Comparison of ENCODE assay signal across 1 cellular context in genomic region chr4:86973668-86974067, GRCh38.
TF ChIP-seq lines count a peak whose summit lies in the region.

No MANE protein-coding gene starts in this region.

TF ChIP-seq in K562, 482 proteins besides CTCF, POLR2A, EP300 and RAD21 (continued from another document):
- TF ChIP-seq TRIM25 (IDR thresholded peaks at IDR 0.05; ENCODE audit: borderline replicate concordance): 0 out of 2 replicates have a peak, but pooled peaks have one; percentile 60
- TF ChIP-seq MEIS2 (IDR thresholded peaks at IDR 0.05; ENCODE audit: partially characterized antibody): no peak
- TF ChIP-seq BRF1 (IDR thresholded peaks at IDR 0.05; ENCODE audit: borderline replicate concordance, extremely low read depth, insufficient read length): no peak
- no peak for TF ChIP-seq ESRRB (CRISPR knock-in tag; IDR thresholded peaks at IDR 0.05; ENCODE audit: borderline replicate concordance)
- TF ChIP-seq NEUROD1 (IDR thresholded peaks at IDR 0.05; ENCODE audit: borderline replicate concordance, low read depth, low read length, partially characterized antibody): no peak
- TF ChIP-seq ZBTB2 (IDR thresholded peaks at IDR 0.05): 0 out of 2 replicates have a peak, but pooled peaks have one; percentile 29
- TF ChIP-seq DNMT1 (IDR thresholded peaks at IDR 0.05): 0 out of 2 replicates have a peak, but pooled peaks have one; percentile 30
- peak; percentile 37; the same call in 1 of the 2 replicates for TF ChIP-seq MYBL2 (IDR thresholded peaks at IDR 0.05; ENCODE audit: low read depth)
- TF ChIP-seq MYBL2 (CRISPR knock-in tag; IDR thresholded peaks at IDR 0.05; ENCODE audit: borderline replicate concordance): no peak
- TF ChIP-seq ZNF165 (CRISPR knock-in tag; IDR thresholded peaks at IDR 0.05; ENCODE audit: borderline replicate concordance): no peak
- TF ChIP-seq NBN (IDR thresholded peaks at IDR 0.05; ENCODE audit: low read depth): peak; percentile 37; the same call in 1 of the 2 replicates
- 0 out of 2 replicates have a peak, but pooled peaks have one; percentile 52 for TF ChIP-seq THRAP3 (IDR thresholded peaks at IDR 0.05; ENCODE audit: borderline replicate concordance)
- TF ChIP-seq HNRNPH1 (optimal IDR thresholded peaks at IDR 0.05; ENCODE audit: low read depth, low read length): no peak
- no peak for TF ChIP-seq HDAC3 (IDR thresholded peaks at IDR 0.05; ENCODE audit: borderline replicate concordance, partially characterized antibody)
- 0 out of 2 replicates have a peak, but pooled peaks have one; percentile 7 for TF ChIP-seq MTA2 (IDR thresholded peaks at IDR 0.05; ENCODE audit: low read depth)
- peak in 1 of 2 experiments; percentile 26; a peak in 1 of 4 replicates for TF ChIP-seq RCOR1 (IDR thresholded peaks at IDR 0.05; ENCODE audit: borderline replicate concordance in 1 of 2, low read depth in 2 of 2, low read length in 2 of 2)
- 0 out of 2 replicates have a peak, but pooled peaks have one; percentile 62 for TF ChIP-seq GATAD2B (IDR thresholded peaks at IDR 0.05; ENCODE audit: borderline replicate concordance)
- no peak for TF ChIP-seq CBFB (CRISPR knock-in tag; IDR thresholded peaks at IDR 0.05)
- no peak for TF ChIP-seq HNRNPUL1 (IDR thresholded peaks at IDR 0.05; ENCODE audit: low read length)
- no peak for TF ChIP-seq STAT6 (CRISPR knock-in tag; IDR thresholded peaks at IDR 0.05)
- TF ChIP-seq SPI1 (IDR thresholded peaks at IDR 0.05; ENCODE audit: borderline replicate concordance, low read depth, low read length): no peak
- TF ChIP-seq ARID1B (IDR thresholded peaks at IDR 0.05): peak; percentile 43; the same call in 1 of the 2 replicates
- no peak for TF ChIP-seq ZNF407 (IDR thresholded peaks at IDR 0.05; ENCODE audit: low read depth)
- TF ChIP-seq POLR3G (IDR thresholded peaks at IDR 0.05; ENCODE audit: extremely low read depth, insufficient read length, insufficient replicate concordance): no peak
- no peak for TF ChIP-seq MCM5 (IDR thresholded peaks at IDR 0.05; ENCODE audit: low read depth)
- TF ChIP-seq SNRNP70 (optimal IDR thresholded peaks at IDR 0.05; ENCODE audit: low read depth, low read length): no peak
- TF ChIP-seq CBFA2T3 (IDR thresholded peaks at IDR 0.05): peak; percentile 46
- TF ChIP-seq SMARCE1 (IDR thresholded peaks at IDR 0.05): no peak
- TF ChIP-seq BCOR (IDR thresholded peaks at IDR 0.05): no peak
- TF ChIP-seq HES1 (IDR thresholded peaks at IDR 0.05; ENCODE audit: low read depth): 0 out of 2 replicates have a peak, but pooled peaks have one; percentile 19
- peak; percentile 75 for TF ChIP-seq CEBPB (tag; IDR thresholded peaks at IDR 0.05)
- no peak for TF ChIP-seq ZNF431 (CRISPR knock-in tag; IDR thresholded peaks at IDR 0.05)
- 0 out of 2 replicates have a peak, but pooled peaks have one; percentile 38 for TF ChIP-seq SMARCA4 (IDR thresholded peaks at IDR 0.05)
- peak; percentile 14 to 32; a peak in 1 of 4 replicates for TF ChIP-seq KDM1A (IDR thresholded peaks at IDR 0.05)
- TF ChIP-seq XRCC4 (IDR thresholded peaks at IDR 0.05; ENCODE audit: extremely low read depth, insufficient read depth, insufficient read length): no peak
- TF ChIP-seq NFIC (IDR thresholded peaks at IDR 0.05): 0 out of 2 replicates have a peak, but pooled peaks have one; percentile 9
- TF ChIP-seq ZC3H8 (IDR thresholded peaks at IDR 0.05): 0 out of 2 replicates have a peak, but pooled peaks have one; percentile 45
- no peak for TF ChIP-seq SREBF2 (CRISPR knock-in tag; IDR thresholded peaks at IDR 0.05)
- TF ChIP-seq MTA1 (IDR thresholded peaks at IDR 0.05; ENCODE audit: borderline replicate concordance): 0 out of 2 replicates have a peak, but pooled peaks have one; percentile 36
- no peak for TF ChIP-seq HSF4 (CRISPR knock-in tag; IDR thresholded peaks at IDR 0.05; ENCODE audit: borderline replicate concordance)
- TF ChIP-seq ZNF512 (tag; IDR thresholded peaks at IDR 0.05): peak; percentile 91
- no peak for TF ChIP-seq MTA3 (IDR thresholded peaks at IDR 0.05; ENCODE audit: borderline replicate concordance)
- peak; percentile 12; the same call in 1 of the 2 replicates for TF ChIP-seq TAL1 (IDR thresholded peaks at IDR 0.05)
